ENCODE assay signal across 12 cellular contexts in the genomic region with DNA sequence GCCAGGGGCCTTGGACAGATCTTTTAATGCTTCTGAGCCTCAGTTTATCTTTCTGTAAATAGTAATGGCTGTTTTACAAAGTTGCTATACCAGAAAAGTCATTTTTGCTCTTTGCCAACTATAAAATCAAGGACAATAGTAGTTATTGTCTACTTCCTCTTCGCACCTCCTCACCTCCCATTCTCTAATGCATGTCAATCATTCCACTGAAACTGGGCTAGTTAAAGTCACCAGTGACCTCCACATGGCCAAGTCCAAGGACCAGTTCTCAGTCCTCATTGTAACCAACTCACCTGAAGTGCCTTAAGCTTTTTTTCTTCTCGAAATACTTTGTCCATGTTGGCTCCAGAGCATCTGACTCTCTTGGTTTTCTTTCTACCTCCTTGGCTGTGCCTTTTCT. TPM values are rescaled to one million over a fixed set of nuclear protein-coding genes. Genes with fewer than 3 reads are reported as not detected.
"Had no signal": no experiment of that assay in that cellular context is flagged by ENCODE, and none has a peak within 500 bp of the region (broad histone marks: within the 10 kb centered on the region; RNA-seq: fewer than 3 reads in every experiment).

No MANE protein-coding gene starts in this region.

- H3K9me3 ChIP-seq: HAP-1 had no signal

- H3K4me1 Mint-ChIP-seq: GM23338, H9 had no signal

- H3K9me3 Mint-ChIP-seq: GM23338, H9, HFFc6 had no signal

- H3K27ac Mint-ChIP-seq: GM23338, H9, HFFc6 had no signal

- H3K4me3 ChIP-seq: GM23248, GM23338, HAP-1 had no signal

- H3K4me1 ChIP-seq: HAP-1 had no signal

- H2AFZ ChIP-seq: GM23248, GM23338 had no signal

- H3K27ac ChIP-seq: GM23248 had no signal

- H3K4me2 ChIP-seq: GM23338 had no signal

- H3K36me3 ChIP-seq: HAP-1 had no signal

- H3K9ac ChIP-seq: GM23248 had no signal

- H3K4me3 Mint-ChIP-seq: GM23338, H9, HFFc6 had no signal

- ATAC-seq: GM23338, HCT116 had no signal

- DNase-seq: GM23248, GOT3, H7, H9, HCEC 1CT, HFFc6 had no signal

- FAIRE-seq: H1, H54 had no signal

RNA-seq across cellular contexts. Expression of gene NCR2, which starts 51.2 kb away (rescaled TPM):
- total RNA-seq: GM23248, GM23338, H1, H4, H7, H9, HFFc6 had no signal
- polyA plus RNA-seq: GM23248, GM23338, H1 had no signal
